12 cellular contexts compared by ENCODE assay signal in the genomic region with DNA sequence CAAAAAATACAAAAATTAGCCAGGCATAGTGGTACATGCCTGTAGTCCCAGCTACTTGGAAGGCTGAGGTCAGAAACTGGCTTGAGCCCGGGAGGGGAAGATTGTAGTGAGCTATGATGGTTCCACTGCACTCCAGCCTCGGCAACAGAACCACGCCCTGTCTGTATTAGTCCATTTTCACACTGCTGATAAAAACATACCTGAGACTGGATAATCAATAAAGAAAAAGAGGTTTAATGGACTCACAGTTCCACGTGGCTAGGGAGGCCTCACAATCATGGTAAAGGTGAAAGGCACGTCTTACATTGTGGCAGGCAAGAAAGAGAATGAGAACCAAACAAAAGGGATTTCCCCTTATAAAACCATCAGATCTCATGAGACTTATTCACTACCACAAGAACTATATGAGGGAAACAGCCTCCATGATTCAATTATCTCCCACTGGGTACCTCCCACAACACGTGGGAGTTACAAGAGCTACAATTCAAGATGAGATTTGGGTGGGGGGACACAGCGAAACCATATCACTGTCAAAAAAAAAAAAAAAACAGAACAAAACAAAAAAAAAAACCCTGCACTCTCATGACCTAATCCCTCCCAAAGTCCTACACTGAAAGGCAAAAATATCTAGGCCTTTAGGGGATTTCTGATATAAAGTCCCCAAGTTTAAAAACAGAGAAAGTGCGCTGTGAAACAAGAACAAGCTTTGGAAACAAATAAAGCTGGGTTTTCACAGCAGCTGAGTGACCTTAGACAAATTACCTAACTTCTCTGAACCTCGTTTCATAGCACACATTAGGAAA.
A peak's percentile ranks its signal among the peaks of the same experiment; 100 is the strongest.
DNase-seq lines count a peak whose midpoint lies in the region; ATAC-seq and TF ChIP-seq lines count a peak whose summit lies in the region.
"Had no signal": no experiment of that assay in that cellular context is flagged by ENCODE, and none has a peak within 500 bp of the region (broad histone marks: within the 10 kb centered on the region; RNA-seq: fewer than 3 reads in every experiment).

No MANE protein-coding gene starts in this region.

- DNase-seq in WTC11 (ENCODE audit: low spot score) (no peak), T-helper 9 cell (no peak), dedifferentiated amniotic fluid mesenchymal stem cell (ENCODE audit: extremely low spot score) (no peak)
- no peak for DNase-seq in activated naive CD4-positive, alpha-beta T cell treated with Interleukin-2 at 50 U/mL for 16 hours
- DNase-seq: activated T-cell treated with anti-CD3 and anti-CD28 coated beads for 4 hours, hippocampal formation, Kasumi-1, T1000 had no signal

- CTCF ChIA-PET in WTC11 (lab: Charles Lee), result interaction anchor here (0.7 kb wide), 1 partner anchor 49 kb away, joined by 4 read pairs; no protein-coding TSS in a partner anchor

- H3K27me3 Mint-ChIP-seq in WTC11 (ENCODE audit: low read depth), result no peaks in the 10 kb centered on the region

- H3K9me3 Mint-ChIP-seq in WTC11, result peaks cover 10% of the 10 kb centered on the region

- no peak overlapping the region for H3K27ac Mint-ChIP-seq in WTC11

- peaks cover 6% of the 10 kb centered on the region for H3K4me1 Mint-ChIP-seq in WTC11

- H3K36me3 Mint-ChIP-seq in WTC11, result no peaks in the 10 kb centered on the region

- ATAC-seq in GM18505 (IDR thresholded peaks at IDR 0.05; ENCODE audit: unreplicated experiment) (peak; percentile 37), GM19395 (IDR thresholded peaks at IDR 0.05; ENCODE audit: unreplicated experiment) (peak; percentile 47), HG02840 (IDR thresholded peaks at IDR 0.05; ENCODE audit: low FRiP score, unreplicated experiment) (peak; percentile 47), HG03575 (IDR thresholded peaks at IDR 0.05; ENCODE audit: extremely low read depth, insufficient number of reproducible peaks, low FRiP score, unreplicated experiment) (peak; percentile 35), WTC11 (no peak)

- POLR2A ChIA-PET in WTC11 (lab: Charles Lee), result no interaction called here

- no peak for TF ChIP-seq POLR2A in GM18505 (IDR thresholded peaks at IDR 0.05; ENCODE audit: borderline replicate concordance, extremely low read depth, insufficient read depth, insufficient read length)

- TF ChIP-seq CTCF in WTC11 (IDR thresholded peaks at IDR 0.05), result no peak

- no peak overlapping the region for H3K4me3 Mint-ChIP-seq in WTC11

TF ChIP-seq in WTC11, 78 proteins besides CTCF, POLR2A, EP300 and RAD21:
- TF ChIP-seq, protein P1, sequence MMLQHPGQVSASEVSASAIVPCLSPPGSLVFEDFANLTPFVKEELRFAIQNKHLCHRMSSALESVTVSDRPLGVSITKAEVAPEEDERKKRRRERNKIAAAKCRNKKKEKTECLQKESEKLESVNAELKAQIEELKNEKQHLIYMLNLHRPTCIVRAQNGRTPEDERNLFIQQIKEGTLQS (CRISPR knock-in tag; conservative IDR thresholded peaks at IDR 0.05), result no peak
- TF ChIP-seq CREB1 (CRISPR knock-in tag; IDR thresholded peaks at IDR 0.05) (no peak), ZNF416 (CRISPR knock-in tag; IDR thresholded peaks at IDR 0.05) (no peak), FOXP1 (CRISPR knock-in tag; IDR thresholded peaks at IDR 0.05; ENCODE audit: borderline replicate concordance) (no peak), ELF4 (CRISPR knock-in tag; IDR thresholded peaks at IDR 0.05; ENCODE audit: low read depth) (no peak), NR3C1 (CRISPR knock-in tag; conservative IDR thresholded peaks at IDR 0.05; ENCODE audit: low read depth) (no peak), FOXJ3 (CRISPR knock-in tag; IDR thresholded peaks at IDR 0.05; ENCODE audit: borderline replicate concordance) (no peak), ZNF138 (CRISPR knock-in tag; conservative IDR thresholded peaks at IDR 0.05) (no peak), ZNF232 (CRISPR knock-in tag; IDR thresholded peaks at IDR 0.05) (no peak), NFYB (CRISPR knock-in tag; conservative IDR thresholded peaks at IDR 0.05; ENCODE audit: low read depth) (no peak), ZNF263 (CRISPR knock-in tag; IDR thresholded peaks at IDR 0.05; ENCODE audit: low read depth) (no peak)
- TF ChIP-seq, protein P2, sequence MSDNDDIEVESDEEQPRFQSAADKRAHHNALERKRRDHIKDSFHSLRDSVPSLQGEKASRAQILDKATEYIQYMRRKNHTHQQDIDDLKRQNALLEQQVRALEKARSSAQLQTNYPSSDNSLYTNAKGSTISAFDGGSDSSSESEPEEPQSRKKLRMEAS (CRISPR knock-in tag; IDR thresholded peaks at IDR 0.05), result no peak
- TF ChIP-seq, protein P3, sequence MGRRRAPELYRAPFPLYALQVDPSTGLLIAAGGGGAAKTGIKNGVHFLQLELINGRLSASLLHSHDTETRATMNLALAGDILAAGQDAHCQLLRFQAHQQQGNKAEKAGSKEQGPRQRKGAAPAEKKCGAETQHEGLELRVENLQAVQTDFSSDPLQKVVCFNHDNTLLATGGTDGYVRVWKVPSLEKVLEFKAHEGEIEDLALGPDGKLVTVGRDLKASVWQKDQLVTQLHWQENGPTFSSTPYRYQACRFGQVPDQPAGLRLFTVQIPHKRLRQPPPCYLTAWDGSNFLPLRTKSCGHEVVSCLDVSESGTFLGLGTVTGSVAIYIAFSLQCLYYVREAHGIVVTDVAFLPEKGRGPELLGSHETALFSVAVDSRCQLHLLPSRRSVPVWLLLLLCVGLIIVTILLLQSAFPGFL (CRISPR knock-in tag; IDR thresholded peaks at IDR 0.05; ENCODE audit: borderline replicate concordance), result no peak
- TF ChIP-seq, protein P4, sequence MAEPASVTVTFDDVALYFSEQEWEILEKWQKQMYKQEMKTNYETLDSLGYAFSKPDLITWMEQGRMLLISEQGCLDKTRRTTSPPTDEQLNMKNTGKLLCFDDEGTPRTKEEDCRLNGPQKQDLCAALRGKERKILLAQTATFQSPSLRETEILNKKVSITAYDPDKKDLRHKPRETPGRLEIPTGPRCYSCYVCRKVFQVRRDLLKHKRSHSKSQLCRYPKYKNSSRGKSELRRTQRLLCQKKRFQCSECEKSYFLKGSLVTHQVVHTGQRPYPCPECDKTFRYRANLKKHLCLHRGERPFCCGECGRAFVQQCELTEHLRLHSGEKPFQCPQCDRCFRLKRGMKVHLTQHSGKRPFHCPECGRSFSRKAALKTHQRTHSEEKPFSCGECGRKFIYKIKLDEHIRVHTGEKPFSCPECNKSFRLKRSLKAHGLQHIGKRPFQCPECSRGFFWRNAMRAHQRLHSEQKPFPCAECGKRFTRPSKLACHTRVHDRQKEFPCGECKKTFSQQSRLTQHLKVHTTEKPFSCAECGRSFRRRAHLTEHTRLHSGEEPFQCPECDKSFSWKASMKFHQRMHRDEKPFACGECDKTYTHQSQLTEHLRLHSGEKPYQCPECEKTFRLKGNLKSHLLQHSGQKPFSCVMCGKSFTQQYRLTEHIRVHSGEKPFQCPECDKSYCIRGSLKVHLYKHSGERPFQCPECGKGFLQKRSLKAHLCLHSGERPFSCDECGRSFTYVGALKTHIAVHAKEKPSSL (CRISPR knock-in tag; conservative IDR thresholded peaks at IDR 0.05), result no peak
- TF ChIP-seq, protein P5, sequence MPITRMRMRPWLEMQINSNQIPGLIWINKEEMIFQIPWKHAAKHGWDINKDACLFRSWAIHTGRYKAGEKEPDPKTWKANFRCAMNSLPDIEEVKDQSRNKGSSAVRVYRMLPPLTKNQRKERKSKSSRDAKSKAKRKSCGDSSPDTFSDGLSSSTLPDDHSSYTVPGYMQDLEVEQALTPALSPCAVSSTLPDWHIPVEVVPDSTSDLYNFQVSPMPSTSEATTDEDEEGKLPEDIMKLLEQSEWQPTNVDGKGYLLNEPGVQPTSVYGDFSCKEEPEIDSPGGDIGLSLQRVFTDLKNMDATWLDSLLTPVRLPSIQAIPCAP (CRISPR knock-in tag; IDR thresholded peaks at IDR 0.05), result no peak
- TF ChIP-seq, protein P6, sequence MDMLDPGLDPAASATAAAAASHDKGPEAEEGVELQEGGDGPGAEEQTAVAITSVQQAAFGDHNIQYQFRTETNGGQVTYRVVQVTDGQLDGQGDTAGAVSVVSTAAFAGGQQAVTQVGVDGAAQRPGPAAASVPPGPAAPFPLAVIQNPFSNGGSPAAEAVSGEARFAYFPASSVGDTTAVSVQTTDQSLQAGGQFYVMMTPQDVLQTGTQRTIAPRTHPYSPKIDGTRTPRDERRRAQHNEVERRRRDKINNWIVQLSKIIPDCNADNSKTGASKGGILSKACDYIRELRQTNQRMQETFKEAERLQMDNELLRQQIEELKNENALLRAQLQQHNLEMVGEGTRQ (CRISPR knock-in tag; IDR thresholded peaks at IDR 0.05), result no peak
- TF ChIP-seq, protein P7, sequence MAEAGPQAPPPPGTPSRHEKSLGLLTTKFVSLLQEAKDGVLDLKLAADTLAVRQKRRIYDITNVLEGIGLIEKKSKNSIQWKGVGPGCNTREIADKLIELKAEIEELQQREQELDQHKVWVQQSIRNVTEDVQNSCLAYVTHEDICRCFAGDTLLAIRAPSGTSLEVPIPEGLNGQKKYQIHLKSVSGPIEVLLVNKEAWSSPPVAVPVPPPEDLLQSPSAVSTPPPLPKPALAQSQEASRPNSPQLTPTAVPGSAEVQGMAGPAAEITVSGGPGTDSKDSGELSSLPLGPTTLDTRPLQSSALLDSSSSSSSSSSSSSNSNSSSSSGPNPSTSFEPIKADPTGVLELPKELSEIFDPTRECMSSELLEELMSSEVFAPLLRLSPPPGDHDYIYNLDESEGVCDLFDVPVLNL (CRISPR knock-in tag; IDR thresholded peaks at IDR 0.05; ENCODE audit: borderline replicate concordance, low read depth), result no peak
- TF ChIP-seq, protein P8, sequence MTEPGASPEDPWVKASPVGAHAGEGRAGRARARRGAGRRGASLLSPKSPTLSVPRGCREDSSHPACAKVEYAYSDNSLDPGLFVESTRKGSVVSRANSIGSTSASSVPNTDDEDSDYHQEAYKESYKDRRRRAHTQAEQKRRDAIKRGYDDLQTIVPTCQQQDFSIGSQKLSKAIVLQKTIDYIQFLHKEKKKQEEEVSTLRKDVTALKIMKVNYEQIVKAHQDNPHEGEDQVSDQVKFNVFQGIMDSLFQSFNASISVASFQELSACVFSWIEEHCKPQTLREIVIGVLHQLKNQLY (CRISPR knock-in tag; IDR thresholded peaks at IDR 0.05), result no peak
